8 cellular contexts compared by ENCODE assay signal in the genomic region with DNA sequence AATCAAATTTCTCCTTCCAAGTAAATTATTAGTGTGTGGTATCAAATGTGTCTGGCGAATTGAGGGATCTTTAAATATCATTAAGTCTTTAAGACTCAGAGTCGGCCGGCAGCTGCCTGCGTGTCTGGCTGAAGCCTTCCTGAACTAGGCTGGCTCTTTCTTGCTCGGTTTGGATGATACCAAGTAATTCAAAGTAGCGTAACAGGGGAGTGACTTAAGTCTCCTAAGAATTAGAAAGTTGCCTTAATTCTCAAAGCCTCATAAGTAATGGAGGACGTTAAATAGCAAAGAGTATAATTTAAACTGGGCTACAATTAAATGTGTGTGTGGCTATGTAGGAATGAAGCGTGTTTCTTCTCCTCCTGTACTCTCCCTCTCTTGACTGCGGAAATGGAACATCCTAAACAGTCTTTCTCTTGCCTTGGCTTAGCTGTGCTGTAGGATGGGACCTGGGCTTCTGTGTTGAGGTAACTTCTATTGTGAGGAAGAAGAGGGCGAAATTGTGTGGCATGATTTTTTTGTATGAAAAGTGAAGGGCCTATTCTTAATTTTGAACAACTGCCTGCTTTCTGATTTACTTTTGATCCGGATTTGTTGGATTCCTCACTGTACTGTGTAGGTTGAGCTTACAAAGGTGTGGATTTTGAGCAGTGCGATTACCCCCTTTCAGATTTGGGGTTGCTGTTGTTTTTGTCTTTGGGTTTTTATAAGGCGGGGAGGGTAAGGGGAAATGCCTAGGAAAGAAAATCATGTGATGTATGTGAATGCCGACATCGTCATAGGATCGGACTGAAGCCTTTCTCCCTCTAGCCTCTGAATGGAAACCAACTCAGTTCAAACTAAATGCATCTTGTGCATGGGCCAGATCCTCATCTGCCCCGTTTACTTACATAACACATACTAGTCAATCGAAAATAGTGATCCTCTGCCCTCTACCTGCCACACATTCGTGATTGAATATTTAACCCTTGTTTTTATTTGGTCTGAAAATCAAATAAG. TPM values are rescaled to one million over a fixed set of nuclear protein-coding genes. Genes with fewer than 3 reads are reported as not detected.
DNase-seq lines count a peak whose midpoint lies in the region; ATAC-seq and TF ChIP-seq lines count a peak whose summit lies in the region.

No MANE protein-coding gene starts in this region.

- in situ Hi-C loops in ACHN (cut with HindIII; ENCODE audit: low pct_ligation_motif_present, low pct_unique_long_range_greater_than_20kb, low sequenced_read_pairs), result no loop called here

- peak overlapping the region; percentile 84 to 90 for H3K27ac ChIP-seq in left lung

- peaks cover 19 to 92% of the 10 kb centered on the region in 2 donors for H3K4me1 ChIP-seq in left lung

- no peaks in the 10 kb centered on the region for H3K9me3 ChIP-seq in left lung

- no peak for TF ChIP-seq CTCF in WI38 (IDR thresholded peaks at IDR 0.05; ENCODE audit: low read depth, low read length)
- TF ChIP-seq CTCF in left lung (IDR thresholded peaks at IDR 0.05), result no peak

- peaks cover 0 to 19% of the 10 kb centered on the region in 2 donors for H3K36me3 ChIP-seq in left lung

- H3K4me3 ChIP-seq in WI38 (ENCODE audit: low read depth, low read length), result peak overlapping the region; percentile 66
- H3K4me3 ChIP-seq in left lung, result peak overlapping the region; percentile 23 to 43

- no peaks in the 10 kb centered on the region for H3K27me3 ChIP-seq in left lung

- intact Hi-C loops in left lung (cut with DNase I), result no loop called here

- DNase-seq in ACHN, result peak; percentile 79
- DNase-seq in NCI-H2081 (lab: John Stamatoyannopoulos, UW), result peak; percentile 69 to 88
- DNase-seq in dedifferentiated amniotic fluid mesenchymal stem cell (ENCODE audit: extremely low spot score), result peak; percentile 62
- peak; percentile 61 to 65 for DNase-seq in left lung
- peak; percentile 7 to 42 (median 22) for DNase-seq in stimulated activated CD4-positive, alpha-beta T cell treated with anti-CD3 and anti-CD28 coated beads, TNF-alpha, amount 100 ng/mL, for 24 hours (ENCODE audit: low read depth in 3 of 3)

- ATAC-seq in GM18517 (IDR thresholded peaks at IDR 0.05; ENCODE audit: unreplicated experiment) (peak; percentile 89), HG02943 (IDR thresholded peaks at IDR 0.05; ENCODE audit: low read depth, unreplicated experiment) (peak; percentile 81), left lung (peak; percentile 93)

RNA-seq across cellular contexts. Expression of a gene that starts 29.9 kb away (rescaled TPM):
- 10 to 100 TPM; 52.5 to 59.6 TPM for total RNA-seq in left lung

Comparison
In these comparisons a context has a peak if more than half of its experiments do, and no peak if none do; other contexts are left out.
1. Peak in every context shown above with its lines: DNase-seq, ATAC-seq, H3K4me3 ChIP-seq and H3K27ac ChIP-seq.
2. DNase-seq: peak in every context shown above with its lines; median percentile 79 in ACHN; 78 in NCI-H2081; 63 in left lung; 62 in dedifferentiated amniotic fluid mesenchymal stem cell; 22 in stimulated activated CD4-positive, alpha-beta T cell treated with anti-CD3 and anti-CD28 coated beads, TNF-alpha, amount 100 ng/mL, for 24 hours.